27 cellular contexts compared by ENCODE assay signal in genomic region chr10:11902646-11903045, GRCh38.
"Had no signal": no experiment of that assay in that cellular context is flagged by ENCODE, and none has a peak within 500 bp of the region (broad histone marks: within the 10 kb centered on the region; RNA-seq: fewer than 3 reads in every experiment).

No MANE protein-coding gene starts in this region.

- H3K9ac ChIP-seq: KMS-11 had no signal

- H3K4me3 Mint-ChIP-seq: activated CD8-positive, alpha-beta memory T cell treated with anti-CD3 and anti-CD28 coated beads, Interleukin-2, amount 10 ng/mL, durations not matched to agents 7 days and 5 days; activated naive CD8-positive, alpha-beta T cell; activated T-cell treated with anti-CD3 and anti-CD28 coated beads, Interleukin-2, amount 50 U/mL, for 4 hours; brain; T-helper 1 cell treated with Interleukin-12 subunit alpha and Interleukin-12 subunit beta and Interleukin-4 antibody, amounts not matched to agents 30 μg/mL and 1 μg/mL, for 36 hours; WTC11 had no signal

- H3K9me3 Mint-ChIP-seq: activated T-cell treated with anti-CD3 and anti-CD28 coated beads, Interleukin-2, amount 50 U/mL, for 4 hours; T-helper 1 cell treated with Interleukin-12 subunit alpha and Interleukin-12 subunit beta and Interleukin-4 antibody, amounts not matched to agents 30 μg/mL and 1 μg/mL, for 36 hours; WTC11 had no signal

- H3K4me3 ChIP-seq: cardiac muscle cell, MG63 had no signal

- ATAC-seq: activated CD8-positive, alpha-beta memory T cell treated with anti-CD3 and anti-CD28 coated beads, Interleukin-2, amount 10 ng/mL, durations not matched to agents 7 days and 5 days; activated T-cell treated with anti-CD3 and anti-CD28 coated beads, Interleukin-2, amount 50 U/mL, for 4 hours; Panc1 had no signal

- H3K36me3 Mint-ChIP-seq: activated CD8-positive, alpha-beta memory T cell treated with anti-CD3 and anti-CD28 coated beads, Interleukin-2, amount 10 ng/mL, durations not matched to agents 7 days and 5 days; brain; WTC11 had no signal

- H3K27ac ChIP-seq: KMS-11 had no signal

- H3K27me3 Mint-ChIP-seq: activated naive CD8-positive, alpha-beta T cell; brain had no signal

- H3K27me3 ChIP-seq: cardiac muscle cell, MG63 had no signal

- H3K9me3 ChIP-seq: MG63 had no signal

- DNase-seq: activated CD4-positive, alpha-beta T cell treated with anti-CD3 and anti-CD28 coated beads for 48 hours; activated CD4-positive, alpha-beta T cell treated with anti-CD3 and anti-CD28 coated beads, Interleukin-2, amount 50 U/mL, for 48 hours; activated CD4-positive, CD25-positive, alpha-beta regulatory T cell treated with anti-CD3 and anti-CD28 coated beads, Interleukin-2, amount 50 U/mL, for 72 hours; activated CD8-positive, alpha-beta memory T cell treated with anti-CD3 and anti-CD28 coated beads, Interleukin-2, amount 10 ng/mL, durations not matched to agents 7 days and 5 days; activated effector memory CD4-positive, alpha-beta T cell treated with anti-CD3 and anti-CD28 coated beads, Interleukin-2, amount 50 U/mL, for 16 hours; activated naive CD4-positive, alpha-beta T cell treated with Interleukin-2 at 50 U/mL for 16 hours; activated T-cell treated with anti-CD3 and anti-CD28 coated beads, Interleukin-2, amount 50 U/mL, for 4 hours; amygdala; MG63; NCI-H1092 treated with DMSO at 0.1 percent for 48 hours; NCI-H1417 treated with DMSO at 0.1 percent for 48 hours; NCI-H1694; NCI-H2029; NCI-H2107; NCI-H2171 treated with DMSO at 0.1 percent for 48 hours; NCI-H226; NCI-H526; NK-92 treated with Interleukin-12 subunit alpha and Interleukin-12 subunit beta, amount 100 ng/mL, for 24 hours; RPMI8226; SHP77 had no signal

- H3K36me3 ChIP-seq: cardiac muscle cell, MG63 had no signal

- H3K4me2 ChIP-seq: KMS-11 had no signal

- H3K27ac Mint-ChIP-seq: activated CD8-positive, alpha-beta memory T cell treated with anti-CD3 and anti-CD28 coated beads, Interleukin-2, amount 10 ng/mL, durations not matched to agents 7 days and 5 days; activated naive CD8-positive, alpha-beta T cell; T-helper 1 cell treated with Interleukin-12 subunit alpha and Interleukin-12 subunit beta and Interleukin-4 antibody, amounts not matched to agents 30 μg/mL and 1 μg/mL, for 36 hours; WTC11 had no signal
